In genomic region chr11:129543515-129544290, GRCh38 we compare ENCODE assay signal across 33 cellular contexts.
"Had no signal": no experiment of that assay in that cellular context is flagged by ENCODE, and none has a peak within 500 bp of the region (broad histone marks: within the 10 kb centered on the region; RNA-seq: fewer than 3 reads in every experiment).

No MANE protein-coding gene starts in this region.

- FAIRE-seq: astrocyte, bronchial epithelial cell had no signal

- H3K4me3 ChIP-seq: adrenal gland, ascending aorta, body of pancreas, breast epithelium, cardiac muscle cell had no signal

- DNase-seq: activated effector memory CD4-positive, alpha-beta T cell treated with anti-CD3 and anti-CD28 coated beads, Interleukin-2, amount 50 U/mL, for 16 hours; activated effector memory CD4-positive, alpha-beta T cell treated with Interleukin-2 at 50 U/mL for 16 hours; activated gamma-delta T cell; activated gamma-delta T cell treated with Interleukin-2 at 50 U/mL for 16 hours; activated naive CD4-positive, alpha-beta T cell; activated naive CD4-positive, alpha-beta T cell treated with anti-CD3 and anti-CD28 coated beads for 36 hours; activated naive CD4-positive, alpha-beta T cell treated with anti-CD3 and anti-CD28 coated beads, Interleukin-2, amount 10 ng/mL, durations not matched to agents 7 days and 5 days; activated naive CD4-positive, alpha-beta T cell treated with anti-CD3 and anti-CD28 coated beads, Interleukin-2, amount 50 U/mL, for 16 hours; activated naive CD4-positive, alpha-beta T cell treated with Interleukin-2 at 50 U/mL for 16 hours; activated naive CD8-positive, alpha-beta T cell treated with anti-CD3 and anti-CD28 coated beads for 36 hours; activated naive CD8-positive, alpha-beta T cell treated with anti-CD3 and anti-CD28 coated beads, Interleukin-2, amount 10 ng/mL, durations not matched to agents 7 days and 5 days; activated naive CD8-positive, alpha-beta T cell treated with anti-CD3 and anti-CD28 coated beads, Interleukin-2, amount 50 U/mL, for 24 hours; activated T-cell treated with anti-CD3 and anti-CD28 coated beads, Interleukin-2, amount 50 U/mL, for 24 hours; activated T-cell treated with anti-CD3 and anti-CD28 coated beads, Interleukin-2, amount 50 U/mL, for 4 hours; activated T-cell treated with anti-CD3 and anti-CD28 coated beads, Interleukin-2, amount 50 U/mL, for 48 hours; activated T-cell treated with anti-CD3 and anti-CD28 coated beads, Interleukin-2, amount 50 U/mL, for 72 hours; adrenal gland; amniotic stem cell; amygdala; anterior cingulate cortex; aorta; body of pancreas; brain microvascular endothelial cell; caudate nucleus; central memory CD4-positive, alpha-beta T cell; cerebellar nuclear complex had no signal

- H3K4me1 ChIP-seq: adrenal gland, ascending aorta, body of pancreas, breast epithelium had no signal

- ATAC-seq: activated naive CD4-positive, alpha-beta T cell treated with anti-CD3 and anti-CD28 coated beads, Interleukin-2, amount 50 U/mL, for 72 hours; activated naive CD8-positive, alpha-beta T cell treated with anti-CD3 and anti-CD28 coated beads, Interleukin-2, amount 50 U/mL, for 24 hours; activated T-cell treated with anti-CD3 and anti-CD28 coated beads, Interleukin-2, amount 50 U/mL, for 4 hours; activated T-cell treated with anti-CD3 and anti-CD28 coated beads, Interleukin-2, amount 50 U/mL, for 72 hours; activated T-helper 17 cell treated with anti-CD3 and anti-CD28 coated beads, Interleukin-2, amount 50 U/mL, for 72 hours; body of pancreas had no signal

- H3K9me3 ChIP-seq: adrenal gland, ascending aorta, body of pancreas, breast epithelium had no signal

- H3K27me3 ChIP-seq: adrenal gland, ascending aorta, body of pancreas, brain microvascular endothelial cell, breast epithelium, cardiac muscle cell had no signal

- H3K36me3 ChIP-seq: adrenal gland, ascending aorta, brain microvascular endothelial cell, breast epithelium, cardiac muscle cell had no signal

- H3K27ac ChIP-seq: adrenal gland, ascending aorta, body of pancreas, brain microvascular endothelial cell, breast epithelium, cardiac muscle cell had no signal
